1 cellular context compared by ENCODE assay signal in the genomic region with DNA sequence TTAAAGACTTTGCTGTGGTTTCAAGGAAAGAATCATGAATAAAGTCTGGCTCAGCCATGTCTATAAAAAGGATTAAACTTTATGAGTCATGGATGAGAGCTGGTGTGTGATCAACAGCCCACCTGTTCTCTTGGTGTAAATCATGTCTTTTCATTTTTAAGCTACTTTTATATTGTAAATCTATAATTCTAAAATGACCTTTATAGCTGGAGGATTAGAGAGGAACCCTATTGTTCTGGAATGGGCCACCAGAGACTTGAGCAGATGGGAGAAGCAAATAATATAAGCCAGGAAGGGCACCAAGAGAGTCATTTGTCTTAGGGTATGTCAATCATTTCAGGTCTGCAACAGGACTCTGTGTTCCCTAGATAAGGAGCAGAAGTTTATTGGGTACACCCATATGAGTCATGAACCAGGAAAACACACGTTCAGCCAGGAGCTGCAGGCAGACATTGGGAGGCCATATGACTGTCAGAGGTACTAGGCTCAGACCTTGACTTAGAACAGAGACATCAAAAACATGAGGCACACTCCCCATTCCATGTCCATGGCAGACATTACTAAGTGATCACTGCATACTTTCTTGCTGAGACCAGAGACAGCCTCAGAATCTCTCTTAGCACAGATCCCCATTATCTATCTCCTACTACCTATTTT.
TF ChIP-seq lines count a peak whose summit lies in the region.

No MANE protein-coding gene starts in this region.

TF ChIP-seq in K562, 482 proteins besides CTCF, POLR2A, EP300 and RAD21 (continued from another document and continues in another):
- TF ChIP-seq, protein P1, sequence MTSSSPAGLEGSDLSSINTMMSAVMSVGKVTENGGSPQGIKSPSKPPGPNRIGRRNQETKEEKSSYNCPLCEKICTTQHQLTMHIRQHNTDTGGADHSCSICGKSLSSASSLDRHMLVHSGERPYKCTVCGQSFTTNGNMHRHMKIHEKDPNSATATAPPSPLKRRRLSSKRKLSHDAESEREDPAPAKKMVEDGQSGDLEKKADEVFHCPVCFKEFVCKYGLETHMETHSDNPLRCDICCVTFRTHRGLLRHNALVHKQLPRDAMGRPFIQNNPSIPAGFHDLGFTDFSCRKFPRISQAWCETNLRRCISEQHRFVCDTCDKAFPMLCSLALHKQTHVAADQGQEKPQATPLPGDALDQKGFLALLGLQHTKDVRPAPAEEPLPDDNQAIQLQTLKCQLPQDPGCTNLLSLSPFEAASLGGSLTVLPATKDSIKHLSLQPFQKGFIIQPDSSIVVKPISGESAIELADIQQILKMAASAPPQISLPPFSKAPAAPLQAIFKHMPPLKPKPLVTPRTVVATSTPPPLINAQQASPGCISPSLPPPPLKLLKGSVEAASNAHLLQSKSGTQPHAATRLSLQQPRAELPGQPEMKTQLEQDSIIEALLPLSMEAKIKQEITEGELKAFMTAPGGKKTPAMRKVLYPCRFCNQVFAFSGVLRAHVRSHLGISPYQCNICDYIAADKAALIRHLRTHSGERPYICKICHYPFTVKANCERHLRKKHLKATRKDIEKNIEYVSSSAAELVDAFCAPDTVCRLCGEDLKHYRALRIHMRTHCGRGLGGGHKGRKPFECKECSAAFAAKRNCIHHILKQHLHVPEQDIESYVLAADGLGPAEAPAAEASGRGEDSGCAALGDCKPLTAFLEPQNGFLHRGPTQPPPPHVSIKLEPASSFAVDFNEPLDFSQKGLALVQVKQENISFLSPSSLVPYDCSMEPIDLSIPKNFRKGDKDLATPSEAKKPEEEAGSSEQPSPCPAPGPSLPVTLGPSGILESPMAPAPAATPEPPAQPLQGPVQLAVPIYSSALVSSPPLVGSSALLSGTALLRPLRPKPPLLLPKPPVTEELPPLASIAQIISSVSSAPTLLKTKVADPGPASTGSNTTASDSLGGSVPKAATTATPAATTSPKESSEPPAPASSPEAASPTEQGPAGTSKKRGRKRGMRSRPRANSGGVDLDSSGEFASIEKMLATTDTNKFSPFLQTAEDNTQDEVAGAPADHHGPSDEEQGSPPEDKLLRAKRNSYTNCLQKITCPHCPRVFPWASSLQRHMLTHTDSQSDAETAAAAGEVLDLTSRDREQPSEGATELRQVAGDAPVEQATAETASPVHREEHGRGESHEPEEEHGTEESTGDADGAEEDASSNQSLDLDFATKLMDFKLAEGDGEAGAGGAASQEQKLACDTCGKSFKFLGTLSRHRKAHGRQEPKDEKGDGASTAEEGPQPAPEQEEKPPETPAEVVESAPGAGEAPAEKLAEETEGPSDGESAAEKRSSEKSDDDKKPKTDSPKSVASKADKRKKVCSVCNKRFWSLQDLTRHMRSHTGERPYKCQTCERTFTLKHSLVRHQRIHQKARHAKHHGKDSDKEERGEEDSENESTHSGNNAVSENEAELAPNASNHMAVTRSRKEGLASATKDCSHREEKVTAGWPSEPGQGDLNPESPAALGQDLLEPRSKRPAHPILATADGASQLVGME (CRISPR knock-in tag; IDR thresholded peaks at IDR 0.05), result no peak
- TF ChIP-seq PHF8 (IDR thresholded peaks at IDR 0.05; ENCODE audit: borderline replicate concordance, low read length) (no peak), STAG1 (CRISPR knock-in tag; IDR thresholded peaks at IDR 0.05; ENCODE audit: borderline replicate concordance) (no peak), THRAP3 (IDR thresholded peaks at IDR 0.05; ENCODE audit: borderline replicate concordance) (no peak), FOXA3 (CRISPR knock-in tag; conservative IDR thresholded peaks at IDR 0.05 in 1 of 2, IDR thresholded peaks at IDR 0.05 in 1 of 2) (0 out of 4 replicates have a peak, but pooled peaks of 1 of the 2 experiments have one; percentile 31), GATAD2A (IDR thresholded peaks at IDR 0.05) (no peak), TRIM24 (IDR thresholded peaks at IDR 0.05) (peak; percentile 50 to 77; a peak in 3 of 4 replicates), ZSCAN29 (IDR thresholded peaks at IDR 0.05) (no peak), PTBP1 (IDR thresholded peaks at IDR 0.05; ENCODE audit: low read depth, low read length) (no peak), HDAC2 (IDR thresholded peaks at IDR 0.05) (peak; percentile 43; the same call in 1 of the 2 replicates), SAP30 (IDR thresholded peaks at IDR 0.05; ENCODE audit: borderline replicate concordance, insufficient read depth, low read depth, low read length, poor library complexity, severe bottlenecking) (no peak), MXI1 (IDR thresholded peaks at IDR 0.05; ENCODE audit: low read depth, low read length) (no peak), ZNF3 (CRISPR knock-in tag; IDR thresholded peaks at IDR 0.05) (no peak), ZNF263 (CRISPR knock-in tag; IDR thresholded peaks at IDR 0.05; ENCODE audit: borderline replicate concordance) (no peak), XRCC3 (IDR thresholded peaks at IDR 0.05) (no peak), SNRNP70 (optimal IDR thresholded peaks at IDR 0.05; ENCODE audit: low read depth, low read length) (no peak), LARP7 (IDR thresholded peaks at IDR 0.05) (no peak), ZNF77 (CRISPR knock-in tag; IDR thresholded peaks at IDR 0.05) (no peak), NCOA2 (IDR thresholded peaks at IDR 0.05; ENCODE audit: partially characterized antibody in 2 of 2) (peak in 1 of 2 experiments; percentile 90), NR2F6 (CRISPR knock-in tag; IDR thresholded peaks at IDR 0.05) (no peak), HLTF (IDR thresholded peaks at IDR 0.05) (0 out of 2 replicates have a peak, but pooled peaks have one; percentile 25), SRF (CRISPR knock-in tag; IDR thresholded peaks at IDR 0.05) (no peak), ZNF121 (CRISPR knock-in tag; conservative IDR thresholded peaks at IDR 0.05) (no peak), ATF1 (CRISPR knock-in tag; IDR thresholded peaks at IDR 0.05) (no peak), ATF1 (tag; IDR thresholded peaks at IDR 0.05) (peak; percentile 41; the same call in 1 of the 2 replicates), ZFP36 (IDR thresholded peaks at IDR 0.05; ENCODE audit: low read depth, low read length, partially characterized antibody) (peak; percentile 14), ZC3H8 (IDR thresholded peaks at IDR 0.05) (no peak), ZNF79 (CRISPR knock-in tag; IDR thresholded peaks at IDR 0.05; ENCODE audit: low read depth) (no peak), SP1 (CRISPR knock-in tag; IDR thresholded peaks at IDR 0.05) (no peak), RAD51 (IDR thresholded peaks at IDR 0.05; ENCODE audit: borderline replicate concordance, low read depth) (no peak)
- TF ChIP-seq, protein P2, sequence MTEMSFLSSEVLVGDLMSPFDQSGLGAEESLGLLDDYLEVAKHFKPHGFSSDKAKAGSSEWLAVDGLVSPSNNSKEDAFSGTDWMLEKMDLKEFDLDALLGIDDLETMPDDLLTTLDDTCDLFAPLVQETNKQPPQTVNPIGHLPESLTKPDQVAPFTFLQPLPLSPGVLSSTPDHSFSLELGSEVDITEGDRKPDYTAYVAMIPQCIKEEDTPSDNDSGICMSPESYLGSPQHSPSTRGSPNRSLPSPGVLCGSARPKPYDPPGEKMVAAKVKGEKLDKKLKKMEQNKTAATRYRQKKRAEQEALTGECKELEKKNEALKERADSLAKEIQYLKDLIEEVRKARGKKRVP (CRISPR knock-in tag; IDR thresholded peaks at IDR 0.05), result no peak
- TF ChIP-seq, protein P3, sequence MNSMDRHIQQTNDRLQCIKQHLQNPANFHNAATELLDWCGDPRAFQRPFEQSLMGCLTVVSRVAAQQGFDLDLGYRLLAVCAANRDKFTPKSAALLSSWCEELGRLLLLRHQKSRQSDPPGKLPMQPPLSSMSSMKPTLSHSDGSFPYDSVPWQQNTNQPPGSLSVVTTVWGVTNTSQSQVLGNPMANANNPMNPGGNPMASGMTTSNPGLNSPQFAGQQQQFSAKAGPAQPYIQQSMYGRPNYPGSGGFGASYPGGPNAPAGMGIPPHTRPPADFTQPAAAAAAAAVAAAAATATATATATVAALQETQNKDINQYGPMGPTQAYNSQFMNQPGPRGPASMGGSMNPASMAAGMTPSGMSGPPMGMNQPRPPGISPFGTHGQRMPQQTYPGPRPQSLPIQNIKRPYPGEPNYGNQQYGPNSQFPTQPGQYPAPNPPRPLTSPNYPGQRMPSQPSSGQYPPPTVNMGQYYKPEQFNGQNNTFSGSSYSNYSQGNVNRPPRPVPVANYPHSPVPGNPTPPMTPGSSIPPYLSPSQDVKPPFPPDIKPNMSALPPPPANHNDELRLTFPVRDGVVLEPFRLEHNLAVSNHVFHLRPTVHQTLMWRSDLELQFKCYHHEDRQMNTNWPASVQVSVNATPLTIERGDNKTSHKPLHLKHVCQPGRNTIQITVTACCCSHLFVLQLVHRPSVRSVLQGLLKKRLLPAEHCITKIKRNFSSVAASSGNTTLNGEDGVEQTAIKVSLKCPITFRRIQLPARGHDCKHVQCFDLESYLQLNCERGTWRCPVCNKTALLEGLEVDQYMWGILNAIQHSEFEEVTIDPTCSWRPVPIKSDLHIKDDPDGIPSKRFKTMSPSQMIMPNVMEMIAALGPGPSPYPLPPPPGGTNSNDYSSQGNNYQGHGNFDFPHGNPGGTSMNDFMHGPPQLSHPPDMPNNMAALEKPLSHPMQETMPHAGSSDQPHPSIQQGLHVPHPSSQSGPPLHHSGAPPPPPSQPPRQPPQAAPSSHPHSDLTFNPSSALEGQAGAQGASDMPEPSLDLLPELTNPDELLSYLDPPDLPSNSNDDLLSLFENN (IDR thresholded peaks at IDR 0.05; ENCODE audit: low read depth in 2 of 2, low read length in 2 of 2), result no peak; a peak in 1 of 4 replicates
- TF ChIP-seq, protein P4, sequence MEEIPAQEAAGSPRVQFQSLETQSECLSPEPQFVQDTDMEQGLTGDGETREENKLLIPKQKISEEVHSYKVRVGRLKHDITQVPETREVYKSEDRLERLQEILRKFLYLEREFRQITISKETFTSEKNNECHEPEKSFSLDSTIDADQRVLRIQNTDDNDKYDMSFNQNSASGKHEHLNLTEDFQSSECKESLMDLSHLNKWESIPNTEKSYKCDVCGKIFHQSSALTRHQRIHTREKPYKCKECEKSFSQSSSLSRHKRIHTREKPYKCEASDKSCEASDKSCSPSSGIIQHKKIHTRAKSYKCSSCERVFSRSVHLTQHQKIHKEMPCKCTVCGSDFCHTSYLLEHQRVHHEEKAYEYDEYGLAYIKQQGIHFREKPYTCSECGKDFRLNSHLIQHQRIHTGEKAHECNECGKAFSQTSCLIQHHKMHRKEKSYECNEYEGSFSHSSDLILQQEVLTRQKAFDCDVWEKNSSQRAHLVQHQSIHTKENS (CRISPR knock-in tag; IDR thresholded peaks at IDR 0.05), result no peak
- TF ChIP-seq, protein P5, sequence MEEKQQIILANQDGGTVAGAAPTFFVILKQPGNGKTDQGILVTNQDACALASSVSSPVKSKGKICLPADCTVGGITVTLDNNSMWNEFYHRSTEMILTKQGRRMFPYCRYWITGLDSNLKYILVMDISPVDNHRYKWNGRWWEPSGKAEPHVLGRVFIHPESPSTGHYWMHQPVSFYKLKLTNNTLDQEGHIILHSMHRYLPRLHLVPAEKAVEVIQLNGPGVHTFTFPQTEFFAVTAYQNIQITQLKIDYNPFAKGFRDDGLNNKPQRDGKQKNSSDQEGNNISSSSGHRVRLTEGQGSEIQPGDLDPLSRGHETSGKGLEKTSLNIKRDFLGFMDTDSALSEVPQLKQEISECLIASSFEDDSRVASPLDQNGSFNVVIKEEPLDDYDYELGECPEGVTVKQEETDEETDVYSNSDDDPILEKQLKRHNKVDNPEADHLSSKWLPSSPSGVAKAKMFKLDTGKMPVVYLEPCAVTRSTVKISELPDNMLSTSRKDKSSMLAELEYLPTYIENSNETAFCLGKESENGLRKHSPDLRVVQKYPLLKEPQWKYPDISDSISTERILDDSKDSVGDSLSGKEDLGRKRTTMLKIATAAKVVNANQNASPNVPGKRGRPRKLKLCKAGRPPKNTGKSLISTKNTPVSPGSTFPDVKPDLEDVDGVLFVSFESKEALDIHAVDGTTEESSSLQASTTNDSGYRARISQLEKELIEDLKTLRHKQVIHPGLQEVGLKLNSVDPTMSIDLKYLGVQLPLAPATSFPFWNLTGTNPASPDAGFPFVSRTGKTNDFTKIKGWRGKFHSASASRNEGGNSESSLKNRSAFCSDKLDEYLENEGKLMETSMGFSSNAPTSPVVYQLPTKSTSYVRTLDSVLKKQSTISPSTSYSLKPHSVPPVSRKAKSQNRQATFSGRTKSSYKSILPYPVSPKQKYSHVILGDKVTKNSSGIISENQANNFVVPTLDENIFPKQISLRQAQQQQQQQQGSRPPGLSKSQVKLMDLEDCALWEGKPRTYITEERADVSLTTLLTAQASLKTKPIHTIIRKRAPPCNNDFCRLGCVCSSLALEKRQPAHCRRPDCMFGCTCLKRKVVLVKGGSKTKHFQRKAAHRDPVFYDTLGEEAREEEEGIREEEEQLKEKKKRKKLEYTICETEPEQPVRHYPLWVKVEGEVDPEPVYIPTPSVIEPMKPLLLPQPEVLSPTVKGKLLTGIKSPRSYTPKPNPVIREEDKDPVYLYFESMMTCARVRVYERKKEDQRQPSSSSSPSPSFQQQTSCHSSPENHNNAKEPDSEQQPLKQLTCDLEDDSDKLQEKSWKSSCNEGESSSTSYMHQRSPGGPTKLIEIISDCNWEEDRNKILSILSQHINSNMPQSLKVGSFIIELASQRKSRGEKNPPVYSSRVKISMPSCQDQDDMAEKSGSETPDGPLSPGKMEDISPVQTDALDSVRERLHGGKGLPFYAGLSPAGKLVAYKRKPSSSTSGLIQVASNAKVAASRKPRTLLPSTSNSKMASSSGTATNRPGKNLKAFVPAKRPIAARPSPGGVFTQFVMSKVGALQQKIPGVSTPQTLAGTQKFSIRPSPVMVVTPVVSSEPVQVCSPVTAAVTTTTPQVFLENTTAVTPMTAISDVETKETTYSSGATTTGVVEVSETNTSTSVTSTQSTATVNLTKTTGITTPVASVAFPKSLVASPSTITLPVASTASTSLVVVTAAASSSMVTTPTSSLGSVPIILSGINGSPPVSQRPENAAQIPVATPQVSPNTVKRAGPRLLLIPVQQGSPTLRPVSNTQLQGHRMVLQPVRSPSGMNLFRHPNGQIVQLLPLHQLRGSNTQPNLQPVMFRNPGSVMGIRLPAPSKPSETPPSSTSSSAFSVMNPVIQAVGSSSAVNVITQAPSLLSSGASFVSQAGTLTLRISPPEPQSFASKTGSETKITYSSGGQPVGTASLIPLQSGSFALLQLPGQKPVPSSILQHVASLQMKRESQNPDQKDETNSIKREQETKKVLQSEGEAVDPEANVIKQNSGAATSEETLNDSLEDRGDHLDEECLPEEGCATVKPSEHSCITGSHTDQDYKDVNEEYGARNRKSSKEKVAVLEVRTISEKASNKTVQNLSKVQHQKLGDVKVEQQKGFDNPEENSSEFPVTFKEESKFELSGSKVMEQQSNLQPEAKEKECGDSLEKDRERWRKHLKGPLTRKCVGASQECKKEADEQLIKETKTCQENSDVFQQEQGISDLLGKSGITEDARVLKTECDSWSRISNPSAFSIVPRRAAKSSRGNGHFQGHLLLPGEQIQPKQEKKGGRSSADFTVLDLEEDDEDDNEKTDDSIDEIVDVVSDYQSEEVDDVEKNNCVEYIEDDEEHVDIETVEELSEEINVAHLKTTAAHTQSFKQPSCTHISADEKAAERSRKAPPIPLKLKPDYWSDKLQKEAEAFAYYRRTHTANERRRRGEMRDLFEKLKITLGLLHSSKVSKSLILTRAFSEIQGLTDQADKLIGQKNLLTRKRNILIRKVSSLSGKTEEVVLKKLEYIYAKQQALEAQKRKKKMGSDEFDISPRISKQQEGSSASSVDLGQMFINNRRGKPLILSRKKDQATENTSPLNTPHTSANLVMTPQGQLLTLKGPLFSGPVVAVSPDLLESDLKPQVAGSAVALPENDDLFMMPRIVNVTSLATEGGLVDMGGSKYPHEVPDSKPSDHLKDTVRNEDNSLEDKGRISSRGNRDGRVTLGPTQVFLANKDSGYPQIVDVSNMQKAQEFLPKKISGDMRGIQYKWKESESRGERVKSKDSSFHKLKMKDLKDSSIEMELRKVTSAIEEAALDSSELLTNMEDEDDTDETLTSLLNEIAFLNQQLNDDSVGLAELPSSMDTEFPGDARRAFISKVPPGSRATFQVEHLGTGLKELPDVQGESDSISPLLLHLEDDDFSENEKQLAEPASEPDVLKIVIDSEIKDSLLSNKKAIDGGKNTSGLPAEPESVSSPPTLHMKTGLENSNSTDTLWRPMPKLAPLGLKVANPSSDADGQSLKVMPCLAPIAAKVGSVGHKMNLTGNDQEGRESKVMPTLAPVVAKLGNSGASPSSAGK (IDR thresholded peaks at IDR 0.05), result peak; percentile 31; the same call in 1 of the 2 replicates
